Comparison of ENCODE assay signal across 9 cellular contexts in the genomic region with DNA sequence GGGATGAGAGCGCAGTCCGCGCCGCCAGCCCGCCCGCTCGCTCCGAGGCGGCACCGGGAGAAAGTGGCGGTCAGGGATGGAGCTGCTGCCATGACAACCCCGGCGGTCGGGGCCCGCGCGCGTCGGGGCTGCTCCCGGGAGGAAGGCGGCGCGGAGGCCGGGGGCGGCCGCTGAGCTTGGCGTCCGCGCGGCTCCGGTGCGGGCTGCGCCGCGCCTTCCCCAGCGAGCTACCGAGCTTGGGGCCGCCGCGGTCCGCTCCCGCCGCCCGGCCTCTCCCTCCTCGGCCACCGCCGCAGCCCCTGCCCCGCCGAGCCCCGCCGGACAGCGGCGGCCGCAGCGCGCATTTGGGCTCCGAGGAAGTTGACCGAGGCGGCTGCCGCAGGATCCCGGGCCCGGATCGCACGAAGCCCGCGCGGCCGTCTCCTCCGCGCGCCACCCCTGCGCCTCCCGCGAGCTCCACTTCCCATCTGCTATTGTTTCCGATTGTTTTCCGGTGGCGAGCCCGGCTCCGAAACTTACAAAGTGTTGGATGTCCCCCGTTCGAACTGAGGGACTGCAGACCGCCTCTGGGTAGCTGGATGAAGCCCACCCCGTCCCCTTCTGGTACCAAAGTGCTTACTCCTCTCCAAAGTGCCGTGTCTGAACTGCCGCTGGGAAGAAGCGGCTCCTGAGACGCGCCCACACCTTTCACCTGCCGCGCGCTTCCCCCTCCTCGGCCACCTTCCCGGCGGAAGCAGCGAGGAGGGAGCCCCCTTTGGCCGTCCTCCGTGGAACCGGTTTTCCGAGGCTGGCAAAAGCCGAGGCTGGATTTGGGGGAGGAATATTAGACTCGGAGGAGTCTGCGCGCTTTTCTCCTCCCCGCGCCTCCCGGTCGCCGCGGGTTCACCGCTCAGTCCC.
DNase-seq lines count a peak whose midpoint lies in the region; ATAC-seq and TF ChIP-seq lines count a peak whose summit lies in the region.
"Had no signal": no experiment of that assay in that cellular context is flagged by ENCODE, and none has a peak within 500 bp of the region (broad histone marks: within the 10 kb centered on the region; RNA-seq: fewer than 3 reads in every experiment).

No MANE protein-coding gene starts in this region.

- H3K27ac Mint-ChIP-seq in brain (peak overlapping the region in 3 of 5 experiments; percentile 39 to 93 (median 65)), type B pancreatic cell (no peak overlapping the region)
- H3K27ac Mint-ChIP-seq: activated naive CD8-positive, alpha-beta T cell had no signal

- H3K4me1 Mint-ChIP-seq in brain (peaks cover 76% of the 10 kb centered on the region), type B pancreatic cell (ENCODE audit: unreplicated experiment) (peaks cover 19% of the 10 kb centered on the region)

- ATAC-seq in HG03521 (IDR thresholded peaks at IDR 0.05; ENCODE audit: unreplicated experiment), result no peak

- H3K4me3 Mint-ChIP-seq in brain (peak overlapping the region; percentile 87 to 93 (median 91)), type B pancreatic cell (peak overlapping the region; percentile 91)
- H3K4me3 Mint-ChIP-seq: activated naive CD8-positive, alpha-beta T cell had no signal

- H3K27me3 Mint-ChIP-seq in brain, result peaks cover 36% of the 10 kb centered on the region
- peaks cover 82% of the 10 kb centered on the region for H3K27me3 Mint-ChIP-seq in type B pancreatic cell

- H3K36me3 Mint-ChIP-seq in brain, result no peaks in the 10 kb centered on the region
- no peaks in the 10 kb centered on the region for H3K36me3 Mint-ChIP-seq in type B pancreatic cell
- H3K36me3 Mint-ChIP-seq: activated naive CD8-positive, alpha-beta T cell had no signal

- DNase-seq in NCI-H748 (lab: John Stamatoyannopoulos, UW; ENCODE audit: unreplicated experiment), result peak; percentile 68
- no peak for DNase-seq in NCI-H748 treated with DMSO at 0.1 percent for 48 hours (lab: John Stamatoyannopoulos, UW)
- DNase-seq in iPS-NIHi11 (ENCODE audit: low spot score), result peak; percentile 35
- DNase-seq in type B pancreatic cell (ENCODE audit: extremely low spot score, unreplicated experiment), result no peak
- DNase-seq in SIG-M5 (lab: John Stamatoyannopoulos, UW), result no peak
- no peak for DNase-seq in H4 (ENCODE audit: low spot score)

- H3K9me3 Mint-ChIP-seq in brain (no peaks in the 10 kb centered on the region), type B pancreatic cell (no peaks in the 10 kb centered on the region)

- TF ChIP-seq CTCF in brain (conservative IDR thresholded peaks at IDR 0.05) (no peak), type B pancreatic cell (conservative IDR thresholded peaks at IDR 0.05) (no peak)

Comparison
In these comparisons a context has a peak if more than half of its experiments do, and no peak if none do; other contexts are left out.
1. DNase-seq: peak in NCI-H748 (single experiment) and iPS-NIHi11 (single experiment); none in NCI-H748 treated with DMSO at 0.1 percent for 48 hours (single experiment), type B pancreatic cell (single experiment), SIG-M5 (single experiment) and H4 (single experiment).